1 cellular context compared by ENCODE assay signal in the genomic region with DNA sequence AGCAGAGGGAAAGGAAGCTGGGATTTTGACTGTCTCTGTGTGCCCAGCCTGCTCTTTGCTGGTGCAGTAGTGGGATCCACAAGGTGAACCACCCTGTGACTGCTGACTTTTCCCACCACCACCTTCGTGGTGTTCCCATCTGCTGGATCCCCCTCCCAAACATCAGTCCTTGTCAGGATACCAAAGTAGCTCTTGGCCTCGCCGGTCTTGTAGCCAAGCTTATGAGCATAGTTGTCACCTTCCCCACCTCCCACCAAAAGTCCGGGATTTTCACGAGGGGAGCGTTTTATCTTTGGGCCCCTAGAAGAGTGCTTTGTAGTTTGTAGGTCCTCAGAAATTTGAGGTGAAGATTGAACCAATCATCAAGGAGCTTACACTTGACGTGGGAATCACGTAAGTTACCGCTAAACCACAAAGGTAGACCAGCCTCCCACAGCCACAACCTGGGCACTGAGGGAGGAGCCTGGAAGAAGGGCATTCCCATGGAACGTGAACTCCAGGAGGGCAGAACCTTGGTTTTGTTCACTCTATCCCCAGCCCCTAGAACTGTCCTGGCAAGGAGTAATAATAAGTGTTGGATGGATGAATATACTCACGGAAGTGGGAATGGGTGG.
TF ChIP-seq lines count a peak whose summit lies in the region.

No MANE protein-coding gene starts in this region.

TF ChIP-seq in K562, 482 proteins besides CTCF, POLR2A, EP300 and RAD21 (continued from another document):
- TF ChIP-seq ZBTB1 (CRISPR knock-in tag; IDR thresholded peaks at IDR 0.05; ENCODE audit: borderline replicate concordance, low read depth) = no peak
- no peak for TF ChIP-seq MTA2 (IDR thresholded peaks at IDR 0.05; ENCODE audit: low read depth)
- TF ChIP-seq ZC3H4 (CRISPR knock-in tag; IDR thresholded peaks at IDR 0.05; ENCODE audit: borderline replicate concordance) = no peak
- TF ChIP-seq ZNF76 (CRISPR knock-in tag; IDR thresholded peaks at IDR 0.05; ENCODE audit: borderline replicate concordance) = no peak
- TF ChIP-seq RBBP5 (IDR thresholded peaks at IDR 0.05; ENCODE audit: borderline replicate concordance, insufficient read depth, low read length, poor library complexity, severe bottlenecking) = no peak
- TF ChIP-seq, protein P1, sequence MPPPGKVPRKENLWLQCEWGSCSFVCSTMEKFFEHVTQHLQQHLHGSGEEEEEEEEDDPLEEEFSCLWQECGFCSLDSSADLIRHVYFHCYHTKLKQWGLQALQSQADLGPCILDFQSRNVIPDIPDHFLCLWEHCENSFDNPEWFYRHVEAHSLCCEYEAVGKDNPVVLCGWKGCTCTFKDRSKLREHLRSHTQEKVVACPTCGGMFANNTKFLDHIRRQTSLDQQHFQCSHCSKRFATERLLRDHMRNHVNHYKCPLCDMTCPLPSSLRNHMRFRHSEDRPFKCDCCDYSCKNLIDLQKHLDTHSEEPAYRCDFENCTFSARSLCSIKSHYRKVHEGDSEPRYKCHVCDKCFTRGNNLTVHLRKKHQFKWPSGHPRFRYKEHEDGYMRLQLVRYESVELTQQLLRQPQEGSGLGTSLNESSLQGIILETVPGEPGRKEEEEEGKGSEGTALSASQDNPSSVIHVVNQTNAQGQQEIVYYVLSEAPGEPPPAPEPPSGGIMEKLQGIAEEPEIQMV (tag; conservative IDR thresholded peaks at IDR 0.05; ENCODE audit: low read depth) = no peak
- no peak for TF ChIP-seq ZNF431 (CRISPR knock-in tag; IDR thresholded peaks at IDR 0.05)
- TF ChIP-seq ZNF384 (IDR thresholded peaks at IDR 0.05; ENCODE audit: low read depth, low read length) = no peak
- TF ChIP-seq E2F3 (CRISPR knock-in tag; IDR thresholded peaks at IDR 0.05) = no peak
- TF ChIP-seq TAF15 (IDR thresholded peaks at IDR 0.05; ENCODE audit: low read depth, low read length) = no peak
- no peak for TF ChIP-seq JUNB (CRISPR knock-in tag; conservative IDR thresholded peaks at IDR 0.05)
- no peak for TF ChIP-seq ZNF253 (CRISPR knock-in tag; conservative IDR thresholded peaks at IDR 0.05)
- TF ChIP-seq, protein P2, sequence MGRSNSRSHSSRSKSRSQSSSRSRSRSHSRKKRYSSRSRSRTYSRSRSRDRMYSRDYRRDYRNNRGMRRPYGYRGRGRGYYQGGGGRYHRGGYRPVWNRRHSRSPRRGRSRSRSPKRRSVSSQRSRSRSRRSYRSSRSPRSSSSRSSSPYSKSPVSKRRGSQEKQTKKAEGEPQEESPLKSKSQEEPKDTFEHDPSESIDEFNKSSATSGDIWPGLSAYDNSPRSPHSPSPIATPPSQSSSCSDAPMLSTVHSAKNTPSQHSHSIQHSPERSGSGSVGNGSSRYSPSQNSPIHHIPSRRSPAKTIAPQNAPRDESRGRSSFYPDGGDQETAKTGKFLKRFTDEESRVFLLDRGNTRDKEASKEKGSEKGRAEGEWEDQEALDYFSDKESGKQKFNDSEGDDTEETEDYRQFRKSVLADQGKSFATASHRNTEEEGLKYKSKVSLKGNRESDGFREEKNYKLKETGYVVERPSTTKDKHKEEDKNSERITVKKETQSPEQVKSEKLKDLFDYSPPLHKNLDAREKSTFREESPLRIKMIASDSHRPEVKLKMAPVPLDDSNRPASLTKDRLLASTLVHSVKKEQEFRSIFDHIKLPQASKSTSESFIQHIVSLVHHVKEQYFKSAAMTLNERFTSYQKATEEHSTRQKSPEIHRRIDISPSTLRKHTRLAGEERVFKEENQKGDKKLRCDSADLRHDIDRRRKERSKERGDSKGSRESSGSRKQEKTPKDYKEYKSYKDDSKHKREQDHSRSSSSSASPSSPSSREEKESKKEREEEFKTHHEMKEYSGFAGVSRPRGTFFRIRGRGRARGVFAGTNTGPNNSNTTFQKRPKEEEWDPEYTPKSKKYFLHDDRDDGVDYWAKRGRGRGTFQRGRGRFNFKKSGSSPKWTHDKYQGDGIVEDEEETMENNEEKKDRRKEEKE (IDR thresholded peaks at IDR 0.05; ENCODE audit: borderline replicate concordance in 1 of 2, control insufficient read depth in 1 of 2, low read depth in 2 of 2, low read length in 1 of 2) = no peak
